Comparison of ENCODE assay signal across 11 cellular contexts in genomic region chr7:105205592-105206211, GRCh38.
DNase-seq lines count a peak whose midpoint lies in the region; ATAC-seq lines count a peak whose summit lies in the region.
"Had no signal": no experiment of that assay in that cellular context is flagged by ENCODE, and none has a peak within 500 bp of the region (broad histone marks: within the 10 kb centered on the region; RNA-seq: fewer than 3 reads in every experiment).

No MANE protein-coding gene starts in this region.

- peak; percentile 38 for DNase-seq in Jurkat, Clone E6-1 (ENCODE audit: low read depth, low spot score)
- peak; percentile 25 to 52 for DNase-seq in activated CD4-positive, alpha-beta T cell treated with anti-CD3 and anti-CD28 coated beads, Interleukin-2, amount 50 U/mL, for 48 hours
- DNase-seq in effector memory CD8-positive, alpha-beta T cell: no peak
- DNase-seq in stimulated activated CD4-positive, alpha-beta T cell treated with anti-CD3 and anti-CD28 coated beads, TNF-alpha, amount 100 ng/mL, for 4 hours (ENCODE audit: low read depth in 3 of 3): peak in 2 of 3 experiments; percentile 4 to 15
- DNase-seq in COLO668 (lab: John Stamatoyannopoulos, UW; ENCODE audit: unreplicated experiment) (no peak), SKM-1 treated with dmso at 0.1 percent for 144 hours (lab: John Stamatoyannopoulos, UW; ENCODE audit: unreplicated experiment) (no peak), NCI-H2171 (lab: John Stamatoyannopoulos, UW) (no peak)
- DNase-seq: C1 segment of cervical spinal cord, NCI-H2081 treated with DMSO at 0.1 percent for 48 hours had no signal

- H3K4me1 Mint-ChIP-seq in effector memory CD8-positive, alpha-beta T cell (ENCODE audit: low read depth in 2 of 2): peaks cover 28 to 61% of the 10 kb centered on the region in 2 donors
- H3K4me1 Mint-ChIP-seq: mesothelial cell of epicardium had no signal

- H3K27ac Mint-ChIP-seq in effector memory CD8-positive, alpha-beta T cell: peak overlapping the region in 1 of 2 donors; percentile 69
- H3K27ac Mint-ChIP-seq: dendritic cell treated with granulocyte-macrophage colony-stimulating factor and Interleukin-4, amounts not matched to agents 40 ng/mL and 50 ng/mL, for 4 days; mesothelial cell of epicardium had no signal

- no peak overlapping the region for H3K4me3 ChIP-seq in Jurkat, Clone E6-1 (ENCODE audit: low read length)

- no peak overlapping the region for H3K4me3 Mint-ChIP-seq in effector memory CD8-positive, alpha-beta T cell
- H3K4me3 Mint-ChIP-seq: dendritic cell treated with granulocyte-macrophage colony-stimulating factor and Interleukin-4, amounts not matched to agents 40 ng/mL and 50 ng/mL, for 4 days; mesothelial cell of epicardium had no signal

- no peaks in the 10 kb centered on the region for H3K27me3 Mint-ChIP-seq in effector memory CD8-positive, alpha-beta T cell
- H3K27me3 Mint-ChIP-seq: dendritic cell treated with granulocyte-macrophage colony-stimulating factor and Interleukin-4, amounts not matched to agents 40 ng/mL and 50 ng/mL, for 4 days had no signal

- ATAC-seq in effector memory CD8-positive, alpha-beta T cell (replicated peaks): peak; percentile 19

- H3K9me3 Mint-ChIP-seq in effector memory CD8-positive, alpha-beta T cell: no peaks in the 10 kb centered on the region
- H3K9me3 Mint-ChIP-seq: dendritic cell treated with granulocyte-macrophage colony-stimulating factor and Interleukin-4, amounts not matched to agents 40 ng/mL and 50 ng/mL, for 4 days had no signal

- H3K36me3 Mint-ChIP-seq in effector memory CD8-positive, alpha-beta T cell (ENCODE audit: insufficient read depth): peaks cover 20% of the 10 kb centered on the region

Comparison
In these comparisons a context has a peak if more than half of its experiments do, and no peak if none do; other contexts are left out.
1. DNase-seq: peak in Jurkat, Clone E6-1 (single experiment), activated CD4-positive, alpha-beta T cell treated with anti-CD3 and anti-CD28 coated beads, Interleukin-2, amount 50 U/mL, for 48 hours (2 of 2) and stimulated activated CD4-positive, alpha-beta T cell treated with anti-CD3 and anti-CD28 coated beads, TNF-alpha, amount 100 ng/mL, for 4 hours (2 of 3); none in effector memory CD8-positive, alpha-beta T cell (0 of 3), COLO668 (single experiment), SKM-1 treated with dmso at 0.1 percent for 144 hours (single experiment) and NCI-H2171 (single experiment).